14 cellular contexts compared by ENCODE assay signal in genomic region chr10:73788864-73789658, GRCh38.
"Had no signal": no experiment of that assay in that cellular context is flagged by ENCODE, and none has a peak within 500 bp of the region (broad histone marks: within the 10 kb centered on the region; RNA-seq: fewer than 3 reads in every experiment).

No MANE protein-coding gene starts in this region.

- H3K4me2 ChIP-seq: neural progenitor cell had no signal

- H3K4me3 ChIP-seq: dorsolateral prefrontal cortex, neural progenitor cell, pancreas, thoracic aorta had no signal

- H3K4me3 Mint-ChIP-seq: endodermal cell, neural progenitor cell had no signal

- H3K9ac ChIP-seq: neural progenitor cell had no signal

- H3K27ac Mint-ChIP-seq: endodermal cell, neural progenitor cell had no signal

- DNase-seq: activated CD4-positive, alpha-beta T cell treated with anti-CD3 and anti-CD28 coated beads for 1 hour; activated CD4-positive, alpha-beta T cell treated with anti-CD3 and anti-CD28 coated beads, Interleukin-2, amount 50 U/mL, for 4 hours; activated naive CD4-positive, alpha-beta T cell treated with anti-CD3 and anti-CD28 coated beads, Interleukin-2, amount 50 U/mL, for 16 hours; activated T-cell treated with anti-CD3 and anti-CD28 coated beads for 4 hours; dorsolateral prefrontal cortex; endodermal cell; mesenchymal stem cell; pancreas; stimulated activated CD4-positive, alpha-beta T cell treated with anti-CD3 and anti-CD28 coated beads, Interleukin-12 subunit alpha, Interleukin-12 subunit beta, amount 100 ng/mL, for 4 hours; stimulated activated CD4-positive, alpha-beta T cell treated with anti-CD3 and anti-CD28 coated beads, Interleukin-2, amount 100 ng/mL, for 24 hours; T-helper 1 cell had no signal

- ATAC-seq: pancreas had no signal

- H3K27ac ChIP-seq: neural progenitor cell, pancreas, thoracic aorta, VCaP had no signal

- H3K9me3 Mint-ChIP-seq: endodermal cell, neural progenitor cell had no signal

- H3K36me3 ChIP-seq: neural progenitor cell had no signal

- H3K27me3 ChIP-seq: dorsolateral prefrontal cortex, neural progenitor cell, pancreas had no signal
